Comparison of ENCODE assay signal across 1 cellular context in genomic region chr20:53855733-53856132, GRCh38.
TF ChIP-seq lines count a peak whose summit lies in the region.

No MANE protein-coding gene starts in this region.

TF ChIP-seq in HepG2, 621 proteins besides CTCF, POLR2A, EP300 and RAD21 (continued from another document):
- TF ChIP-seq ZNF660 (CRISPR knock-in tag; IDR thresholded peaks at IDR 0.05; ENCODE audit: borderline replicate concordance, low read depth) (no peak), NFE2 (CRISPR knock-in tag; IDR thresholded peaks at IDR 0.05) (no peak)
